ENCODE assay signal across 1 cellular context in the genomic region with DNA sequence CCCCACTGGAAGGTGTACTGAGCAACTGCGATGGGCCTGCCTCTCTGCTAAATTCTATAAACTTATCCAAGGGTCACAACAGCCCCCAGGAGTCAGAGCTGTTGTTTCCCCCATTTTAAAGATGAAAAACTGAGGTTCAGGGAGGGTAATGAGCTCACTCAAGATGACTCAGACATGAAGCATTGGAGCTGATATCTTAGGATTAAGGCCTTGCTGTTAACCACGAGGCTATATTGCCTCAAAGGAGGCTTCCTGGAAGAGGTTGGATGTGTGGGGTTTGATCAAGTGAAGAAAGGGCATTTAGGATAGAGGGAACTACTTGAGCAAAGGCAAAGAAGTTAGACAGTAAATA.
TF ChIP-seq lines count a peak whose summit lies in the region.

No MANE protein-coding gene starts in this region.

TF ChIP-seq in K562, 482 proteins besides CTCF, POLR2A, EP300 and RAD21 (continued from another document and continues in another):
- TF ChIP-seq ZBTB2 (IDR thresholded peaks at IDR 0.05): no peak
- no peak for TF ChIP-seq ZNF668 (CRISPR knock-in tag; IDR thresholded peaks at IDR 0.05)
- no peak for TF ChIP-seq ZFP91 (CRISPR knock-in tag; IDR thresholded peaks at IDR 0.05)
- no peak for TF ChIP-seq ZZZ3 (IDR thresholded peaks at IDR 0.05)
- TF ChIP-seq, protein P1, sequence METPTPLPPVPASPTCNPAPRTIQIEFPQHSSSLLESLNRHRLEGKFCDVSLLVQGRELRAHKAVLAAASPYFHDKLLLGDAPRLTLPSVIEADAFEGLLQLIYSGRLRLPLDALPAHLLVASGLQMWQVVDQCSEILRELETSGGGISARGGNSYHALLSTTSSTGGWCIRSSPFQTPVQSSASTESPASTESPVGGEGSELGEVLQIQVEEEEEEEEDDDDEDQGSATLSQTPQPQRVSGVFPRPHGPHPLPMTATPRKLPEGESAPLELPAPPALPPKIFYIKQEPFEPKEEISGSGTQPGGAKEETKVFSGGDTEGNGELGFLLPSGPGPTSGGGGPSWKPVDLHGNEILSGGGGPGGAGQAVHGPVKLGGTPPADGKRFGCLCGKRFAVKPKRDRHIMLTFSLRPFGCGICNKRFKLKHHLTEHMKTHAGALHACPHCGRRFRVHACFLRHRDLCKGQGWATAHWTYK (CRISPR knock-in tag; IDR thresholded peaks at IDR 0.05): no peak
- TF ChIP-seq PYGO2 (tag; IDR thresholded peaks at IDR 0.05): no peak
- no peak for TF ChIP-seq REST (CRISPR knock-in tag; IDR thresholded peaks at IDR 0.05; ENCODE audit: low read depth)
- TF ChIP-seq KAT7 (CRISPR knock-in tag; IDR thresholded peaks at IDR 0.05; ENCODE audit: borderline replicate concordance): no peak
- TF ChIP-seq NR4A1 (CRISPR knock-in tag; IDR thresholded peaks at IDR 0.05): no peak
- TF ChIP-seq NR4A1 (tag; IDR thresholded peaks at IDR 0.05): no peak
- no peak for TF ChIP-seq SNIP1 (IDR thresholded peaks at IDR 0.05; ENCODE audit: low read depth)
- TF ChIP-seq, protein P2, sequence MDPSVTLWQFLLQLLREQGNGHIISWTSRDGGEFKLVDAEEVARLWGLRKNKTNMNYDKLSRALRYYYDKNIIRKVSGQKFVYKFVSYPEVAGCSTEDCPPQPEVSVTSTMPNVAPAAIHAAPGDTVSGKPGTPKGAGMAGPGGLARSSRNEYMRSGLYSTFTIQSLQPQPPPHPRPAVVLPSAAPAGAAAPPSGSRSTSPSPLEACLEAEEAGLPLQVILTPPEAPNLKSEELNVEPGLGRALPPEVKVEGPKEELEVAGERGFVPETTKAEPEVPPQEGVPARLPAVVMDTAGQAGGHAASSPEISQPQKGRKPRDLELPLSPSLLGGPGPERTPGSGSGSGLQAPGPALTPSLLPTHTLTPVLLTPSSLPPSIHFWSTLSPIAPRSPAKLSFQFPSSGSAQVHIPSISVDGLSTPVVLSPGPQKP (CRISPR knock-in tag; IDR thresholded peaks at IDR 0.05): no peak
- TF ChIP-seq MCM2 (IDR thresholded peaks at IDR 0.05; ENCODE audit: low read depth): no peak
- TF ChIP-seq TCF7L2 (IDR thresholded peaks at IDR 0.05; ENCODE audit: low read depth, low read length): no peak
- TF ChIP-seq SMARCA4 (IDR thresholded peaks at IDR 0.05): peak; percentile 70; the same call in 1 of the 2 replicates
- no peak for TF ChIP-seq HDAC3 (IDR thresholded peaks at IDR 0.05; ENCODE audit: borderline replicate concordance, partially characterized antibody)
- TF ChIP-seq U2AF2 (optimal IDR thresholded peaks at IDR 0.05; ENCODE audit: low read depth, low read length): no peak
- no peak for TF ChIP-seq CREB3L1 (IDR thresholded peaks at IDR 0.05; ENCODE audit: borderline replicate concordance, low read depth)
- TF ChIP-seq FOXM1 (IDR thresholded peaks at IDR 0.05; ENCODE audit: low read depth): no peak
- TF ChIP-seq FOXM1 (CRISPR knock-in tag; IDR thresholded peaks at IDR 0.05; ENCODE audit: low read depth): no peak
- TF ChIP-seq FOXJ3 (CRISPR knock-in tag; IDR thresholded peaks at IDR 0.05): no peak
- TF ChIP-seq, protein P3, sequence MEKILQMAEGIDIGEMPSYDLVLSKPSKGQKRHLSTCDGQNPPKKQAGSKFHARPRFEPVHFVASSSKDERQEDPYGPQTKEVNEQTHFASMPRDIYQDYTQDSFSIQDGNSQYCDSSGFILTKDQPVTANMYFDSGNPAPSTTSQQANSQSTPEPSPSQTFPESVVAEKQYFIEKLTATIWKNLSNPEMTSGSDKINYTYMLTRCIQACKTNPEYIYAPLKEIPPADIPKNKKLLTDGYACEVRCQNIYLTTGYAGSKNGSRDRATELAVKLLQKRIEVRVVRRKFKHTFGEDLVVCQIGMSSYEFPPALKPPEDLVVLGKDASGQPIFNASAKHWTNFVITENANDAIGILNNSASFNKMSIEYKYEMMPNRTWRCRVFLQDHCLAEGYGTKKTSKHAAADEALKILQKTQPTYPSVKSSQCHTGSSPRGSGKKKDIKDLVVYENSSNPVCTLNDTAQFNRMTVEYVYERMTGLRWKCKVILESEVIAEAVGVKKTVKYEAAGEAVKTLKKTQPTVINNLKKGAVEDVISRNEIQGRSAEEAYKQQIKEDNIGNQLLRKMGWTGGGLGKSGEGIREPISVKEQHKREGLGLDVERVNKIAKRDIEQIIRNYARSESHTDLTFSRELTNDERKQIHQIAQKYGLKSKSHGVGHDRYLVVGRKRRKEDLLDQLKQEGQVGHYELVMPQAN (IDR thresholded peaks at IDR 0.05; ENCODE audit: borderline replicate concordance): no peak
- TF ChIP-seq, protein P4, sequence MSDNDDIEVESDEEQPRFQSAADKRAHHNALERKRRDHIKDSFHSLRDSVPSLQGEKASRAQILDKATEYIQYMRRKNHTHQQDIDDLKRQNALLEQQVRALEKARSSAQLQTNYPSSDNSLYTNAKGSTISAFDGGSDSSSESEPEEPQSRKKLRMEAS (CRISPR knock-in tag; IDR thresholded peaks at IDR 0.05): no peak
- no peak for TF ChIP-seq SRSF9 (IDR thresholded peaks at IDR 0.05; ENCODE audit: borderline replicate concordance, low read depth, low read length)
- no peak for TF ChIP-seq KAT2B (IDR thresholded peaks at IDR 0.05; ENCODE audit: low read depth, low read length)
- TF ChIP-seq RBM34 (IDR thresholded peaks at IDR 0.05; ENCODE audit: borderline replicate concordance, insufficient read depth, low read length): no peak
- no peak for TF ChIP-seq PTTG1 (tag; IDR thresholded peaks at IDR 0.05; ENCODE audit: low read depth)
- no peak for TF ChIP-seq ZBED1 (IDR thresholded peaks at IDR 0.05)
- TF ChIP-seq ILF3 (IDR thresholded peaks at IDR 0.05; ENCODE audit: borderline replicate concordance): no peak
- no peak for TF ChIP-seq HMG20A (CRISPR knock-in tag; conservative IDR thresholded peaks at IDR 0.05)
- no peak for TF ChIP-seq WHSC1 (IDR thresholded peaks at IDR 0.05; ENCODE audit: low read length)
- peak; percentile 28; the same call in 1 of the 2 replicates for TF ChIP-seq GATA2 (CRISPR knock-in tag; IDR thresholded peaks at IDR 0.05)
- TF ChIP-seq SIN3A (IDR thresholded peaks at IDR 0.05; ENCODE audit: borderline replicate concordance in 2 of 2, control insufficient read depth in 1 of 2, low read depth in 2 of 2, low read length in 2 of 2): peak in 1 of 2 experiments; percentile 15; a peak in 1 of 4 replicates
- no peak for TF ChIP-seq RBM14 (IDR thresholded peaks at IDR 0.05; ENCODE audit: borderline replicate concordance, insufficient read depth, low read depth, low read length)
- no peak for TF ChIP-seq RNF2 (IDR thresholded peaks at IDR 0.05)
- no peak for TF ChIP-seq SIRT6 (IDR thresholded peaks at IDR 0.05; ENCODE audit: low read depth, low read length)
- no peak; the same call in 1 of the 2 replicates for TF ChIP-seq BACH1 (tag; IDR thresholded peaks at IDR 0.05)
- TF ChIP-seq ZNF717 (CRISPR knock-in tag; IDR thresholded peaks at IDR 0.05): no peak
- TF ChIP-seq THAP7 (CRISPR knock-in tag; IDR thresholded peaks at IDR 0.05): no peak
- TF ChIP-seq, protein P5, sequence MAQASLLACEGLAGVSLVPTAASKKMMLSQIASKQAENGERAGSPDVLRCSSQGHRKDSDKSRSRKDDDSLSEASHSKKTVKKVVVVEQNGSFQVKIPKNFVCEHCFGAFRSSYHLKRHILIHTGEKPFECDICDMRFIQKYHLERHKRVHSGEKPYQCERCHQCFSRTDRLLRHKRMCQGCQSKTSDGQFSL (CRISPR knock-in tag; IDR thresholded peaks at IDR 0.05): no peak
- TF ChIP-seq, protein P5 (tag; IDR thresholded peaks at IDR 0.05): no peak
- TF ChIP-seq, protein P6, sequence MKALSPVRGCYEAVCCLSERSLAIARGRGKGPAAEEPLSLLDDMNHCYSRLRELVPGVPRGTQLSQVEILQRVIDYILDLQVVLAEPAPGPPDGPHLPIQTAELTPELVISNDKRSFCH (CRISPR knock-in tag; IDR thresholded peaks at IDR 0.05): no peak
- TF ChIP-seq, protein P6 (tag; IDR thresholded peaks at IDR 0.05): no peak
- TF ChIP-seq ERF (CRISPR knock-in tag; IDR thresholded peaks at IDR 0.05): no peak
- no peak; the same call in 1 of the 2 replicates for TF ChIP-seq ZNF766 (CRISPR knock-in tag; conservative IDR thresholded peaks at IDR 0.05)
- no peak for TF ChIP-seq NR2C1 (IDR thresholded peaks at IDR 0.05)
- no peak for TF ChIP-seq NR2C1 (tag; IDR thresholded peaks at IDR 0.05)
- TF ChIP-seq HNRNPH1 (optimal IDR thresholded peaks at IDR 0.05; ENCODE audit: low read depth, low read length): no peak
- TF ChIP-seq, protein P7, sequence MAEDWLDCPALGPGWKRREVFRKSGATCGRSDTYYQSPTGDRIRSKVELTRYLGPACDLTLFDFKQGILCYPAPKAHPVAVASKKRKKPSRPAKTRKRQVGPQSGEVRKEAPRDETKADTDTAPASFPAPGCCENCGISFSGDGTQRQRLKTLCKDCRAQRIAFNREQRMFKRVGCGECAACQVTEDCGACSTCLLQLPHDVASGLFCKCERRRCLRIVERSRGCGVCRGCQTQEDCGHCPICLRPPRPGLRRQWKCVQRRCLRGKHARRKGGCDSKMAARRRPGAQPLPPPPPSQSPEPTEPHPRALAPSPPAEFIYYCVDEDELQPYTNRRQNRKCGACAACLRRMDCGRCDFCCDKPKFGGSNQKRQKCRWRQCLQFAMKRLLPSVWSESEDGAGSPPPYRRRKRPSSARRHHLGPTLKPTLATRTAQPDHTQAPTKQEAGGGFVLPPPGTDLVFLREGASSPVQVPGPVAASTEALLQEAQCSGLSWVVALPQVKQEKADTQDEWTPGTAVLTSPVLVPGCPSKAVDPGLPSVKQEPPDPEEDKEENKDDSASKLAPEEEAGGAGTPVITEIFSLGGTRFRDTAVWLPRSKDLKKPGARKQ (CRISPR knock-in tag; IDR thresholded peaks at IDR 0.05): no peak
- no peak for TF ChIP-seq BRD4 (IDR thresholded peaks at IDR 0.05)
